22 cellular contexts compared by ENCODE assay signal in the genomic region with DNA sequence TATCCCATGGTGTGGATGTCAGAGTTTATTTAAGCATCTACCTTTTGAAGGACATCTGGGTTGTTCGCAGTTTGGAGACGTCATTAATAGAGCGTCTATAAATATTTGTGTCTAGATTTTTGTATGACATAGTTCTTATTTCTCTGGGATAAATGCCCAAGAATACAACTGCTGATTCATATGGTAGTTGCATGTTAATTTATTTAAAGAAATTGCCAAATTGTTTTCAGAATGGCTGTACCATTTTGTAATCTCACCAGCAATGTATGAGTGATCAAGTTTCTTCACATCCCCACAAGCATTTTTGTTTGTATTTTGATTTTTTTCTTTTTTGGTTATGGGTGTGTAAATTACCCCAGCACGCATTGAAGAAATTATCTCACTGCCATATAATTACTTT.
"Had no signal": no experiment of that assay in that cellular context is flagged by ENCODE, and none has a peak within 500 bp of the region (broad histone marks: within the 10 kb centered on the region; RNA-seq: fewer than 3 reads in every experiment).

No MANE protein-coding gene starts in this region.

- H3K9ac ChIP-seq: parathyroid adenoma had no signal

- H2AFZ ChIP-seq: parathyroid adenoma had no signal

- H3K27me3 ChIP-seq: dorsolateral prefrontal cortex, gastrocnemius medialis, tibial nerve, upper lobe of left lung had no signal

- ATAC-seq: gastrocnemius medialis; left lobe of liver; mucosa of descending colon; natural killer cell treated with Interleukin-12 subunit alpha and Interleukin-12 subunit beta and Interleukin-15 and Interleukin-18, amount 100 ng/mL, for 72 hours; sciatic nerve; stimulated activated effector memory CD8-positive, alpha-beta T cell treated with anti-CD3 and anti-CD28 coated beads, Interleukin-12 subunit alpha, Interleukin-12 subunit beta, amount 100 ng/mL, for 72 hours had no signal

- H3K9me3 ChIP-seq: gastrocnemius medialis, mucosa of descending colon, neutrophil, thoracic aorta, tibial nerve, upper lobe of left lung had no signal

- H3K4me3 ChIP-seq: dorsolateral prefrontal cortex, gastrocnemius medialis, lung, mucosa of descending colon, thoracic aorta, tibial nerve, upper lobe of left lung had no signal

- DNase-seq: cerebellar nuclear complex; dorsolateral prefrontal cortex; effector CD4-positive, alpha-beta T cell; foreskin fibroblast; gastrocnemius medialis; head of caudate nucleus; kidney; mesenchymal stem cell; mucosa of descending colon; naive B cell; stimulated activated CD4-positive, alpha-beta T cell treated with anti-CD3 and anti-CD28 coated beads, Interleukin-2, amount 100 ng/mL, for 24 hours; stimulated activated CD4-positive, alpha-beta T cell treated with anti-CD3 and anti-CD28 coated beads, Interleukin-4, amount 100 ng/mL, for 24 hours; upper lobe of left lung had no signal

- H3K79me2 ChIP-seq: parathyroid adenoma had no signal

- H3K4me1 ChIP-seq: parathyroid adenoma had no signal

- H3K27ac ChIP-seq: dorsolateral prefrontal cortex, gastrocnemius medialis, neutrophil, parathyroid adenoma, thoracic aorta, tibial nerve, upper lobe of left lung had no signal

- H3K36me3 ChIP-seq: gastrocnemius medialis, neutrophil, thoracic aorta, tibial nerve, upper lobe of left lung had no signal
